In the genomic region with DNA sequence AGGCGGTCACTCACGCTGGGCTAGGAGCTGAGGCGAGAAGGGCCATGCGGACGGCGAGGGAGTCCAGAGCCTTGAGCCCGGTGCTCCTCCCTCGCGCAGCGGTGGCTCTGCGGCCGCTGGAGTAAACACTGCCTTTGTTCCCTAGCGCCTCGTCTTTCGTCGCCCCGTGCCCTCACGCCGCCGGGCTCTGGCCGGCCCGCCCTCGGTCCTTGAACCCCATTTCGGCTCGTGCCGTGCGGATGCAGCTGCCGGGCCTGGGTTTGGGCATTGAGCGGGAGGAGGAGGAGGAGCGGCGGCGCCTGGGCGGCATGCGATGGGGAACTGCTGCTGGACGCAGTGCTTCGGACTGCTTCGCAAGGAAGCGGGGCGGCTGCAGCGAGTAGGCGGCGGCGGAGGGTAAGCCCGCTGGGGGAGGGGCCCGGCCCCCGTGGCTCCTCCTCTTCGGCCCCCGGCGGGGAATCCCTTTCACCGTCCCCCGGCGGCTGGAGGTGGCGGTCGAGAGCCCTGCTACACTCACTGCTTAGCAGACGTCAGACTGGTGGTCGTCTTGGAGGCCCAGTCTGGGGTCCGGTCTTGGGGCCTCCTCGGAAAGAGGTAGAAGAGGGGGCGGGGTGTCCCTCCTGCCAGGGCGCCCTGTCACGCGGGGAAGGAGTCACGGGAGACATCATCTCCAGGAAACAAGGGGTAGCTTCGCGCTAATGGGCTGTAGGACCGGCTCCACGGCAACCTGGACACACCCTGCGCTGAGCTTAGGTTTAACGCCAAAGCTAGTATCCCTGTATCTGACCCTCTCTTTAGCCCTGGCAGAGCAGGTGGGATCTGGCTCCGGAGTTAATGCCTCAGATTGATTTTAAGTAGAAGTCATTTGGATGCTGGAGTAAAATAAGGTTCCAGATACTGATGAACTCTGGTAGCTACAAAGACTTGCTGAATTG, we compare ENCODE assay signal across 1 cellular context.
A peak's percentile ranks its signal among the peaks of the same experiment; 100 is the strongest.
TF ChIP-seq lines count a peak whose summit lies in the region.

Gene AP1AR, plus strand, starts transcription at position 9 of the 935 bp plus-strand sequence. Its CDS starts 305 bp downstream, at position 314.

TF ChIP-seq in K562, 482 proteins besides CTCF, POLR2A, EP300 and RAD21 (continued from another document and continues in another):
- no peak for TF ChIP-seq SPI1 (IDR thresholded peaks at IDR 0.05; ENCODE audit: borderline replicate concordance, low read depth, low read length)
- TF ChIP-seq ZNF384 (IDR thresholded peaks at IDR 0.05; ENCODE audit: low read depth, low read length): no peak
- TF ChIP-seq VEZF1 (CRISPR knock-in tag; IDR thresholded peaks at IDR 0.05): peak; percentile 78
- no peak for TF ChIP-seq ILF3 (IDR thresholded peaks at IDR 0.05; ENCODE audit: borderline replicate concordance)
- no peak for TF ChIP-seq CHD1 (IDR thresholded peaks at IDR 0.05; ENCODE audit: low read length)
- TF ChIP-seq E4F1 (CRISPR knock-in tag; IDR thresholded peaks at IDR 0.05; ENCODE audit: borderline replicate concordance): no peak
- no peak for TF ChIP-seq TAL1 (IDR thresholded peaks at IDR 0.05)
- TF ChIP-seq PKNOX1 (IDR thresholded peaks at IDR 0.05): peak; percentile 86; the same call in 1 of the 2 replicates
- TF ChIP-seq BMI1 (IDR thresholded peaks at IDR 0.05; ENCODE audit: low read length): no peak
- no peak for TF ChIP-seq ZNF740 (CRISPR knock-in tag; IDR thresholded peaks at IDR 0.05)
- TF ChIP-seq ZNF740 (tag; IDR thresholded peaks at IDR 0.05): no peak
- TF ChIP-seq, protein P1, sequence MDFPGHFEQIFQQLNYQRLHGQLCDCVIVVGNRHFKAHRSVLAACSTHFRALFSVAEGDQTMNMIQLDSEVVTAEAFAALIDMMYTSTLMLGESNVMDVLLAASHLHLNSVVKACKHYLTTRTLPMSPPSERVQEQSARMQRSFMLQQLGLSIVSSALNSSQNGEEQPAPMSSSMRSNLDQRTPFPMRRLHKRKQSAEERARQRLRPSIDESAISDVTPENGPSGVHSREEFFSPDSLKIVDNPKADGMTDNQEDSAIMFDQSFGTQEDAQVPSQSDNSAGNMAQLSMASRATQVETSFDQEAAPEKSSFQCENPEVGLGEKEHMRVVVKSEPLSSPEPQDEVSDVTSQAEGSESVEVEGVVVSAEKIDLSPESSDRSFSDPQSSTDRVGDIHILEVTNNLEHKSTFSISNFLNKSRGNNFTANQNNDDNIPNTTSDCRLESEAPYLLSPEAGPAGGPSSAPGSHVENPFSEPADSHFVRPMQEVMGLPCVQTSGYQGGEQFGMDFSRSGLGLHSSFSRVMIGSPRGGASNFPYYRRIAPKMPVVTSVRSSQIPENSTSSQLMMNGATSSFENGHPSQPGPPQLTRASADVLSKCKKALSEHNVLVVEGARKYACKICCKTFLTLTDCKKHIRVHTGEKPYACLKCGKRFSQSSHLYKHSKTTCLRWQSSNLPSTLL (IDR thresholded peaks at IDR 0.05): no peak
- TF ChIP-seq ZFP1 (CRISPR knock-in tag; IDR thresholded peaks at IDR 0.05): no peak
- TF ChIP-seq ARID1B (IDR thresholded peaks at IDR 0.05): peak; percentile 44; the same call in 1 of the 2 replicates
- no peak for TF ChIP-seq ZBTB12 (CRISPR knock-in tag; IDR thresholded peaks at IDR 0.05)
- peak; percentile 34; the same call in 1 of the 2 replicates for TF ChIP-seq KAT7 (CRISPR knock-in tag; IDR thresholded peaks at IDR 0.05; ENCODE audit: borderline replicate concordance)
- TF ChIP-seq CSDE1 (IDR thresholded peaks at IDR 0.05): no peak
- TF ChIP-seq E2F6 (IDR thresholded peaks at IDR 0.05; ENCODE audit: borderline replicate concordance in 1 of 2, extremely low read depth in 1 of 2, insufficient read depth in 1 of 2, insufficient read length in 1 of 2, low read depth in 1 of 2, low read length in 1 of 2, poor library complexity in 1 of 2, severe bottlenecking in 1 of 2): peak in 1 of 2 experiments; percentile 65
- peak; percentile 82 for TF ChIP-seq SUPT5H (IDR thresholded peaks at IDR 0.05)
- TF ChIP-seq ZNF766 (CRISPR knock-in tag; conservative IDR thresholded peaks at IDR 0.05): no peak
- no peak for TF ChIP-seq POLR3A (IDR thresholded peaks at IDR 0.05; ENCODE audit: borderline replicate concordance, extremely low read depth, insufficient read depth, insufficient read length)
- no peak for TF ChIP-seq TAF15 (IDR thresholded peaks at IDR 0.05; ENCODE audit: low read depth, low read length)
- TF ChIP-seq KDM5B (IDR thresholded peaks at IDR 0.05; ENCODE audit: insufficient replicate concordance, low read depth, low read length): peak; percentile 78
- TF ChIP-seq CHCHD3 (CRISPR knock-in tag; IDR thresholded peaks at IDR 0.05): no peak
- TF ChIP-seq FOXK1 (CRISPR knock-in tag; IDR thresholded peaks at IDR 0.05; ENCODE audit: borderline replicate concordance): no peak
- no peak for TF ChIP-seq HDAC6 (IDR thresholded peaks at IDR 0.05; ENCODE audit: low read depth, low read length)
- no peak for TF ChIP-seq TFAM (CRISPR knock-in tag; conservative IDR thresholded peaks at IDR 0.05)
- TF ChIP-seq SMARCB1 (IDR thresholded peaks at IDR 0.05; ENCODE audit: insufficient read length, low read depth): no peak
- no peak for TF ChIP-seq POLR2AphosphoS5 (IDR thresholded peaks at IDR 0.05; ENCODE audit: control insufficient read depth, insufficient read depth, low read depth, low read length)
- TF ChIP-seq ZNF830 (CRISPR knock-in tag; IDR thresholded peaks at IDR 0.05): no peak
- TF ChIP-seq ZKSCAN1 (IDR thresholded peaks at IDR 0.05; ENCODE audit: low read depth, low read length): no peak
- TF ChIP-seq MIER1 (IDR thresholded peaks at IDR 0.05; ENCODE audit: low read depth): no peak
- peak; percentile 69; the same call in 1 of the 2 replicates for TF ChIP-seq ERF (CRISPR knock-in tag; IDR thresholded peaks at IDR 0.05)
- TF ChIP-seq FUS (optimal IDR thresholded peaks at IDR 0.05; ENCODE audit: low read depth, low read length): no peak
- no peak for TF ChIP-seq NFYB (IDR thresholded peaks at IDR 0.05; ENCODE audit: extremely low read depth, insufficient read length)
- no peak; the same call in 1 of the 2 replicates for TF ChIP-seq CREB3L1 (IDR thresholded peaks at IDR 0.05; ENCODE audit: borderline replicate concordance, low read depth)
- TF ChIP-seq ZBTB17 (CRISPR knock-in tag; IDR thresholded peaks at IDR 0.05): no peak
- no peak for TF ChIP-seq MTA1 (IDR thresholded peaks at IDR 0.05; ENCODE audit: borderline replicate concordance)
- no peak for TF ChIP-seq CEBPB (tag; IDR thresholded peaks at IDR 0.05)
- TF ChIP-seq JUN (IDR thresholded peaks at IDR 0.05; ENCODE audit: borderline replicate concordance, low read depth, low read length): no peak
- TF ChIP-seq JUN (CRISPR knock-in tag; IDR thresholded peaks at IDR 0.05; ENCODE audit: borderline replicate concordance): peak; percentile 18; the same call in 1 of the 2 replicates
- TF ChIP-seq ZNF165 (CRISPR knock-in tag; IDR thresholded peaks at IDR 0.05; ENCODE audit: borderline replicate concordance): no peak
- TF ChIP-seq UBTF (IDR thresholded peaks at IDR 0.05; ENCODE audit: borderline replicate concordance in 1 of 2, low read depth in 2 of 2, low read length in 2 of 2): peak; percentile 18 to 39; a peak in 1 of 4 replicates
- TF ChIP-seq FOXP4 (CRISPR knock-in tag; IDR thresholded peaks at IDR 0.05; ENCODE audit: borderline replicate concordance): no peak
